ENCODE assay signal across 1 cellular context in genomic region chr1:227343201-227343600, GRCh38.
TF ChIP-seq lines count a peak whose summit lies in the region.

No MANE protein-coding gene starts in this region.

TF ChIP-seq in IMR-90, 13 proteins besides CTCF, POLR2A, EP300 and RAD21:
- TF ChIP-seq CHD1 (IDR thresholded peaks at IDR 0.05; ENCODE audit: low read depth, low read length) (no peak), SMC3 (IDR thresholded peaks at IDR 0.05; ENCODE audit: low read depth, low read length) (no peak), MAZ (IDR thresholded peaks at IDR 0.05; ENCODE audit: borderline replicate concordance, low read depth, low read length) (no peak), NFE2L2 (IDR thresholded peaks at IDR 0.05; ENCODE audit: low read depth, low read length) (no peak)
- TF ChIP-seq, protein P1, sequence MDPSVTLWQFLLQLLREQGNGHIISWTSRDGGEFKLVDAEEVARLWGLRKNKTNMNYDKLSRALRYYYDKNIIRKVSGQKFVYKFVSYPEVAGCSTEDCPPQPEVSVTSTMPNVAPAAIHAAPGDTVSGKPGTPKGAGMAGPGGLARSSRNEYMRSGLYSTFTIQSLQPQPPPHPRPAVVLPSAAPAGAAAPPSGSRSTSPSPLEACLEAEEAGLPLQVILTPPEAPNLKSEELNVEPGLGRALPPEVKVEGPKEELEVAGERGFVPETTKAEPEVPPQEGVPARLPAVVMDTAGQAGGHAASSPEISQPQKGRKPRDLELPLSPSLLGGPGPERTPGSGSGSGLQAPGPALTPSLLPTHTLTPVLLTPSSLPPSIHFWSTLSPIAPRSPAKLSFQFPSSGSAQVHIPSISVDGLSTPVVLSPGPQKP (IDR thresholded peaks at IDR 0.05; ENCODE audit: borderline replicate concordance, low read depth, low read length), result no peak
- TF ChIP-seq, protein P2, sequence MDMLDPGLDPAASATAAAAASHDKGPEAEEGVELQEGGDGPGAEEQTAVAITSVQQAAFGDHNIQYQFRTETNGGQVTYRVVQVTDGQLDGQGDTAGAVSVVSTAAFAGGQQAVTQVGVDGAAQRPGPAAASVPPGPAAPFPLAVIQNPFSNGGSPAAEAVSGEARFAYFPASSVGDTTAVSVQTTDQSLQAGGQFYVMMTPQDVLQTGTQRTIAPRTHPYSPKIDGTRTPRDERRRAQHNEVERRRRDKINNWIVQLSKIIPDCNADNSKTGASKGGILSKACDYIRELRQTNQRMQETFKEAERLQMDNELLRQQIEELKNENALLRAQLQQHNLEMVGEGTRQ (IDR thresholded peaks at IDR 0.05; ENCODE audit: low read depth, low read length), result no peak
